Comparison of ENCODE assay signal across 8 cellular contexts in the genomic region with DNA sequence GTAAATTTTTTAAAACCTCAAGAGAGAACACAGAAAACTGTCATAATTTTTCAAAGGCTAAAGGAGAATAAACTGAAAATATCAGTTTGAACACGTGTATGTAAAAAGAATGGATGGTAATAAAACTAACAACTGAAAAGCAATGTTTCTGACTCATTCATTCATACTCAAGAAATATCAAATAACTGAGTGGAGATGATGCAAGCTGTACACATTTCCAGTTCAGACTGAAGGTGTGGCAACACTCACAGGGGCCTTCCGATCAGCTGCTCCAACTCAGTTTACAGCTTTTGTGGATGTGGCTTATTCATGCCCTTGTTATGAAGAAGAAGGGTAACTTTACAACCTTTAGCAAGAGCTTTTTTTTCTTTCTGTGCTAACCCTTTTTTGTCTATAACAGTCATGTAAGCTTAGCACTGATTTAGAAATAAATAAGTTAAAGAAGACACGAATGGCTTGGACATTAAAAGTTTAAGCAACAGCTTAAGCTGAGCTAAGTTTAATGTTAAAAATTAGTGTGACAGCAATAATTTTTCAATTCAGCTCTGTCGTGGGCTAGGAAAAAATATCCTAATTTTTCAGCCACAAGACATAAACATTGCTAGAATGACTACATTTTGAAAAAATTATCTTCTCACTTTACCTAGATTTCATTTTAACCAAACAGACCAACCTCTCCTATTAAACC.
DNase-seq lines count a peak whose midpoint lies in the region; ATAC-seq and TF ChIP-seq lines count a peak whose summit lies in the region.

No MANE protein-coding gene starts in this region.

- H3K27ac Mint-ChIP-seq in stimulated activated naive CD8-positive, alpha-beta T cell treated with anti-CD3 and anti-CD28 coated beads, Interleukin-15, amount 100 ng/mL, for 72 hours: peak overlapping the region; percentile 98 to 100

- WGBS in hepatocyte (ENCODE audit: low lambda C conversion rate, missing lambda C conversion rate): 40% methylated on average over 4 of the region's 4 CpGs

- ATAC-seq in stimulated activated naive CD8-positive, alpha-beta T cell treated with anti-CD3 and anti-CD28 coated beads, Interleukin-15, amount 100 ng/mL, for 72 hours: peak; percentile 50
- no peak for ATAC-seq in HG02759 (IDR thresholded peaks at IDR 0.05; ENCODE audit: unreplicated experiment)

- peaks cover 31% of the 10 kb centered on the region for H3K4me1 Mint-ChIP-seq in stimulated activated naive CD8-positive, alpha-beta T cell treated with anti-CD3 and anti-CD28 coated beads, Interleukin-15, amount 100 ng/mL, for 72 hours

- TF ChIP-seq CTCF in NB4 (IDR thresholded peaks at IDR 0.05; ENCODE audit: low read depth, low read length): no peak
- no peak for TF ChIP-seq CTCF in hepatocyte (IDR thresholded peaks at IDR 0.05; ENCODE audit: poor library complexity)

- H3K9me3 ChIP-seq in hepatocyte (ENCODE audit: low read depth): no peaks in the 10 kb centered on the region

- TF ChIP-seq POLR2A in NB4 (IDR thresholded peaks at IDR 0.05; ENCODE audit: extremely low read depth, insufficient read length): no peak

- H3K36me3 ChIP-seq in hepatocyte (replicated peaks; ENCODE audit: insufficient read depth, low read depth): no peaks in the 10 kb centered on the region

- no peaks in the 10 kb centered on the region for H4K20me1 ChIP-seq in hepatocyte (ENCODE audit: insufficient read depth, poor library complexity, severe bottlenecking)

- H3K4me2 ChIP-seq in hepatocyte: peak overlapping the region; percentile 88

- peaks cover 14% of the 10 kb centered on the region for H3K4me1 ChIP-seq in hepatocyte (ENCODE audit: insufficient read depth)

- no peaks in the 10 kb centered on the region for H3K27me3 Mint-ChIP-seq in stimulated activated naive CD8-positive, alpha-beta T cell treated with anti-CD3 and anti-CD28 coated beads, Interleukin-15, amount 100 ng/mL, for 72 hours

- peaks cover 52% of the 10 kb centered on the region for H3K79me2 ChIP-seq in hepatocyte

- H3K4me3 ChIP-seq in NB4 (ENCODE audit: low read depth, low read length) (peak overlapping the region; percentile 90), hepatocyte (no peak overlapping the region)

- no peaks in the 10 kb centered on the region for H3K9me3 Mint-ChIP-seq in stimulated activated naive CD8-positive, alpha-beta T cell treated with anti-CD3 and anti-CD28 coated beads, Interleukin-15, amount 100 ng/mL, for 72 hours

- DNase-seq in CD1c-positive myeloid dendritic cell (ENCODE audit: extremely low spot score): peak; percentile 27
- DNase-seq in NB4 (ENCODE audit: low read depth): peak; percentile 89
- peak; percentile 30 for DNase-seq in activated T-cell treated with anti-CD3 and anti-CD28 coated beads for 24 hours (ENCODE audit: low read depth)
- DNase-seq in hepatocyte (ENCODE audit: low spot score): peak; percentile 79
- DNase-seq in stimulated activated naive CD8-positive, alpha-beta T cell treated with anti-CD3 and anti-CD28 coated beads, Interleukin-15, amount 100 ng/mL, for 72 hours: peak; percentile 40 to 71
- DNase-seq in GOT3 (lab: John Stamatoyannopoulos, UW): no peak
- no peak for DNase-seq in NCI-H2081 treated with DMSO at 0.1 percent for 48 hours (lab: John Stamatoyannopoulos, UW)

- no peaks in the 10 kb centered on the region for H3K27me3 ChIP-seq in hepatocyte

- no peaks in the 10 kb centered on the region for H3K9me2 ChIP-seq in hepatocyte (replicated peaks; ENCODE audit: insufficient read depth)

- H3K4me3 Mint-ChIP-seq in stimulated activated naive CD8-positive, alpha-beta T cell treated with anti-CD3 and anti-CD28 coated beads, Interleukin-15, amount 100 ng/mL, for 72 hours: peak overlapping the region; percentile 85 to 96

- H2AFZ ChIP-seq in hepatocyte: no peak overlapping the region

- H3K27ac ChIP-seq in hepatocyte: peak overlapping the region; percentile 32

Comparison
In these comparisons a context has a peak if more than half of its experiments do, and no peak if none do; other contexts are left out.
1. DNase-seq: peak in CD1c-positive myeloid dendritic cell (single experiment), NB4 (single experiment), activated T-cell treated with anti-CD3 and anti-CD28 coated beads for 24 hours (single experiment), hepatocyte (single experiment) and stimulated activated naive CD8-positive, alpha-beta T cell treated with anti-CD3 and anti-CD28 coated beads, Interleukin-15, amount 100 ng/mL, for 72 hours (2 of 2); none in GOT3 (single experiment) and NCI-H2081 treated with DMSO at 0.1 percent for 48 hours (single experiment).